ENCODE assay signal across 30 cellular contexts in the genomic region with DNA sequence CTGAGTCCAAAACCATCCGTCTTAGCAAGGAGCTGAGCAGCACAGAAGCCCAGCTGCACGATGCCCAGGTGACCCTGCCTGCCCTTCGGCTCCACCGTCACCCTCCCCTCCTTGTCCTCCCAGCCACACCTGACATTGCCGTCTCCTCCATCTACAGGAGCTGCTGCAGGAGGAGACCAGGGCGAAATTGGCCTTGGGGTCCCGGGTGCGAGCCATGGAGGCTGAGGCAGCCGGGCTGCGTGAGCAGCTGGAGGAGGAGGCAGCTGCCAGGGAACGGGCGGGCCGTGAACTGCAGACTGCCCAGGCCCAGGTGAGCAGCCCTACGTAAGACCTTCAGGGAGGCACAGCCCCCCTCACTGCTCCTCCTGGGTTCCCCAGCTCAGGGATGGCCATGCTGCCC. TPM values are rescaled to one million over a fixed set of nuclear protein-coding genes. Genes with fewer than 3 reads are reported as not detected.
"Had no signal": no experiment of that assay in that cellular context is flagged by ENCODE, and none has a peak within 500 bp of the region (broad histone marks: within the 10 kb centered on the region; RNA-seq: fewer than 3 reads in every experiment).

No MANE protein-coding gene starts in this region.

- H3K9me3 Mint-ChIP-seq: natural killer cell treated with Interleukin-12 subunit alpha and Interleukin-12 subunit beta and Interleukin-15 and Interleukin-18, amount 100 ng/mL, for 72 hours had no signal

- H3K4me3 Mint-ChIP-seq: mesothelial cell of epicardium; naive thymus-derived CD4-positive, alpha-beta T cell; natural killer cell treated with Interleukin-12 subunit alpha and Interleukin-12 subunit beta and Interleukin-15 and Interleukin-18, amount 100 ng/mL, for 72 hours; stimulated activated memory B cell treated with anti-CD40 and anti-IgM and Interleukin-4, amounts not matched to agents 10 μg/mL and 1 μg/mL and 100 μg/mL, for 72 hours; stimulated activated naive CD8-positive, alpha-beta T cell treated with anti-CD3 and anti-CD28 coated beads, Interleukin-15, amount 100 ng/mL, for 72 hours had no signal

- H3K36me3 ChIP-seq: ovary, prostate gland, uterus had no signal

- H3K4me1 ChIP-seq: left lung, lower lobe of right lung, prostate gland, transverse colon, upper lobe of left lung, uterus had no signal

- H3K36me3 Mint-ChIP-seq: naive thymus-derived CD4-positive, alpha-beta T cell; natural killer cell treated with Interleukin-12 subunit alpha and Interleukin-12 subunit beta and Interleukin-15 and Interleukin-18, amount 100 ng/mL, for 72 hours; stimulated activated memory B cell treated with anti-CD40 and anti-IgM and Interleukin-4, amounts not matched to agents 10 μg/mL and 1 μg/mL and 100 μg/mL, for 72 hours had no signal

- H3K27ac ChIP-seq: left lung, lower lobe of right lung, ovary, prostate gland, skin epidermis, transverse colon, upper lobe of left lung, uterus had no signal

- FAIRE-seq: islet of Langerhans, kidney had no signal

- ATAC-seq: left colon; left lung; lower lobe of right lung; naive thymus-derived CD4-positive, alpha-beta T cell; sciatic nerve; stimulated activated naive CD8-positive, alpha-beta T cell treated with anti-CD3 and anti-CD28 coated beads, Interleukin-15, amount 100 ng/mL, for 72 hours had no signal

- H3K27ac Mint-ChIP-seq: mesothelial cell of epicardium; naive thymus-derived CD4-positive, alpha-beta T cell; natural killer cell treated with Interleukin-12 subunit alpha and Interleukin-12 subunit beta and Interleukin-15 and Interleukin-18, amount 100 ng/mL, for 72 hours; stimulated activated memory B cell treated with anti-CD40 and anti-IgM and Interleukin-4, amounts not matched to agents 10 μg/mL and 1 μg/mL and 100 μg/mL, for 72 hours; stimulated activated naive CD8-positive, alpha-beta T cell treated with anti-CD3 and anti-CD28 coated beads, Interleukin-15, amount 100 ng/mL, for 72 hours had no signal

- H3K4me3 ChIP-seq: left lung, lower lobe of right lung, ovary, prostate gland, skin epidermis, transverse colon, upper lobe of left lung, uterus had no signal

- H3K27me3 ChIP-seq: left lung, ovary, transverse colon, upper lobe of left lung, uterus had no signal

- DNase-seq: head of caudate nucleus; hippocampal formation; kidney; left colon; left lung; lower lobe of right lung; mammary epithelial cell; mesendoderm; naive thymus-derived CD4-positive, alpha-beta T cell; ovary; retina; right cardiac atrium; stimulated activated CD4-positive, alpha-beta T cell treated with anti-CD3 and anti-CD28 coated beads, Interleukin-12 subunit alpha, Interleukin-12 subunit beta, amount 100 ng/mL, for 4 hours; stimulated activated CD4-positive, alpha-beta T cell treated with anti-CD3 and anti-CD28 coated beads, Interleukin-15, amount 100 ng/mL, for 24 hours; stimulated activated CD4-positive, alpha-beta T cell treated with anti-CD3 and anti-CD28 coated beads, Interleukin-2, amount 100 ng/mL, for 24 hours; stimulated activated CD4-positive, alpha-beta T cell treated with anti-CD3 and anti-CD28 coated beads, Interleukin-4, amount 100 ng/mL, for 1 hour; stimulated activated naive CD4-positive, alpha-beta T cell treated with Interleukin-2 at 50 U/mL for 16 hours; stimulated activated naive CD8-positive, alpha-beta T cell treated with anti-CD3 and anti-CD28 coated beads, Interleukin-15, amount 100 ng/mL, for 72 hours; substantia nigra; transverse colon; uterus had no signal

- H3K9me3 ChIP-seq: lower lobe of right lung, ovary, prostate gland, upper lobe of left lung, uterus had no signal

- H3K4me1 Mint-ChIP-seq: mesothelial cell of epicardium; stimulated activated memory B cell treated with anti-CD40 and anti-IgM and Interleukin-4, amounts not matched to agents 10 μg/mL and 1 μg/mL and 100 μg/mL, for 72 hours; stimulated activated naive CD8-positive, alpha-beta T cell treated with anti-CD3 and anti-CD28 coated beads, Interleukin-15, amount 100 ng/mL, for 72 hours had no signal

RNA-seq across cellular contexts. Expression of gene KCNC3, which starts 49.1 kb away (rescaled TPM):
- total RNA-seq: myocyte had no signal
- polyA plus RNA-seq: mammary epithelial cell; naive thymus-derived CD4-positive, alpha-beta T cell had no signal
